Comparison of ENCODE assay signal across 10 cellular contexts in genomic region chr5:111453747-111454146, GRCh38. TPM values are rescaled to one million over a fixed set of nuclear protein-coding genes. Genes with fewer than 3 reads are reported as not detected.
DNase-seq lines count a peak whose midpoint lies in the region; ATAC-seq and TF ChIP-seq lines count a peak whose summit lies in the region.
"Had no signal": no experiment of that assay in that cellular context is flagged by ENCODE, and none has a peak within 500 bp of the region (broad histone marks: within the 10 kb centered on the region; RNA-seq: fewer than 3 reads in every experiment).

No MANE protein-coding gene starts in this region.

- no peak overlapping the region for H2AFZ ChIP-seq in neural progenitor cell (replicated peaks)

- H3K27me3 ChIP-seq in MG63 (no peaks in the 10 kb centered on the region), neural progenitor cell (no peaks in the 10 kb centered on the region)

- H3F3A ChIP-seq in neural progenitor cell (ENCODE audit: low read depth): no peaks in the 10 kb centered on the region

- H3K9me3 Mint-ChIP-seq in neural progenitor cell: peaks cover 4% of the 10 kb centered on the region

- H3K9ac ChIP-seq in neural progenitor cell: no peak overlapping the region

- H3K4me3 ChIP-seq in MG63 (no peak overlapping the region), neural progenitor cell (no peak overlapping the region)

- peak overlapping the region; percentile 70 for H3K27ac Mint-ChIP-seq in neural progenitor cell

- peaks cover 24% of the 10 kb centered on the region for H3K4me1 Mint-ChIP-seq in neural progenitor cell

- H3K4me3 Mint-ChIP-seq in neural progenitor cell: no peak overlapping the region

- no peaks in the 10 kb centered on the region for H3K79me2 ChIP-seq in neural progenitor cell (ENCODE audit: low read depth)

- H3K4me2 ChIP-seq in neural progenitor cell: no peak overlapping the region

- H3K27ac ChIP-seq in neural progenitor cell: no peak overlapping the region
- no peak overlapping the region for H3K27ac ChIP-seq in substantia nigra (ENCODE audit: low read depth, low read length, poor library complexity, severe bottlenecking)

- ATAC-seq in GM21717 (IDR thresholded peaks at IDR 0.05; ENCODE audit: unreplicated experiment) (no peak), GM21515 (IDR thresholded peaks at IDR 0.05; ENCODE audit: unreplicated experiment) (no peak)
- ATAC-seq: Right ventricle myocardium inferior had no signal

- no peaks in the 10 kb centered on the region for H3K9me3 ChIP-seq in MG63
- H3K9me3 ChIP-seq in neural progenitor cell (ENCODE audit: low read depth): no peaks in the 10 kb centered on the region

- peaks cover 5% of the 10 kb centered on the region for H3K36me3 Mint-ChIP-seq in neural progenitor cell

- H3K36me3 ChIP-seq in MG63: no peaks in the 10 kb centered on the region
- no peaks in the 10 kb centered on the region for H3K36me3 ChIP-seq in neural progenitor cell

- peak; percentile 85 for DNase-seq in EL
- DNase-seq in MG63: peak; percentile 92
- peak; percentile 26 for DNase-seq in brain pericyte (ENCODE audit: low read depth, low spot score)
- no peak for DNase-seq in neural progenitor cell (ENCODE audit: low spot score)
- DNase-seq in substantia nigra (lab: John Stamatoyannopoulos, UW): no peak
- DNase-seq: activated CD4-positive, alpha-beta T cell treated with anti-CD3 and anti-CD28 coated beads, Interleukin-2, amount 50 U/mL, for 4 hours; hypothalamus had no signal

- no peak for TF ChIP-seq CTCF in neural progenitor cell (IDR thresholded peaks at IDR 0.05)

- no peaks in the 10 kb centered on the region for H4K20me1 ChIP-seq in neural progenitor cell (ENCODE audit: low read depth)

- H3K4me1 ChIP-seq in neural progenitor cell: peaks cover 5% of the 10 kb centered on the region

- no peaks in the 10 kb centered on the region for H3K27me3 Mint-ChIP-seq in neural progenitor cell (ENCODE audit: insufficient read depth, low read depth)

RNA-seq across cellular contexts. Expression of gene STARD4, which starts 58.6 kb away (rescaled TPM):
- total RNA-seq in MG63 (2014; rRNA removed; shearing (Covaris generic); ENCODE audit: low replicate concordance): 9.8 and 13.5 TPM in 2 replicates
- total RNA-seq in neural progenitor cell (ENCODE audit: low replicate concordance): 101 and 157 TPM in 2 replicates

Comparison
In these comparisons a context has a peak if more than half of its experiments do, and no peak if none do; other contexts are left out.
1. DNase-seq: peak in EL (single experiment), MG63 (single experiment) and brain pericyte (single experiment); none in neural progenitor cell (single experiment) and substantia nigra (0 of 49).